26 cellular contexts compared by ENCODE assay signal in genomic region chr6:109902870-109903269, GRCh38.
"Had no signal": no experiment of that assay in that cellular context is flagged by ENCODE, and none has a peak within 500 bp of the region (broad histone marks: within the 10 kb centered on the region; RNA-seq: fewer than 3 reads in every experiment).

No MANE protein-coding gene starts in this region.

- H3K36me3 ChIP-seq: stomach, suprapubic skin, thoracic aorta, thyroid gland, tibial artery, tibial nerve, transverse colon, upper lobe of left lung, upper lobe of right lung, uterus, vagina had no signal

- ATAC-seq: stimulated activated effector memory CD8-positive, alpha-beta T cell treated with anti-CD3 and anti-CD28 coated beads, Interleukin-12 subunit alpha, Interleukin-12 subunit beta, amount 100 ng/mL, for 72 hours; stimulated activated memory B cell treated with anti-CD40 and anti-IgM and Interleukin-4, amounts not matched to agents 10 μg/mL and 1 μg/mL and 100 μg/mL, for 72 hours; stimulated activated naive B cell treated with anti-CD40 and anti-IgM and Interleukin-4, amounts not matched to agents 10 μg/mL and 1 μg/mL and 100 μg/mL, for 72 hours; stimulated activated naive CD8-positive, alpha-beta T cell treated with anti-CD3 and anti-CD28 coated beads, Interleukin-15, amount 100 ng/mL, for 72 hours; stimulated activated naive CD8-positive, alpha-beta T cell treated with anti-CD3 and anti-CD28 coated beads, Interleukin-15, Interleukin-2, amounts not matched to agents 100 U/mL and 50 U/mL, for 24 hours; upper lobe of right lung had no signal

- FAIRE-seq: urothelium cell line had no signal

- H3K27ac ChIP-seq: stomach, suprapubic skin, testis, thoracic aorta, thyroid gland, tibial artery, tibial nerve, transverse colon, upper lobe of left lung, upper lobe of right lung, uterus, vagina had no signal

- H3K4me3 ChIP-seq: stomach, suprapubic skin, testis, thoracic aorta, thyroid gland, tibial artery, tibial nerve, transverse colon, upper lobe of left lung, upper lobe of right lung, uterus, vagina had no signal

- DNase-seq: stimulated activated CD4-positive, alpha-beta T cell treated with anti-CD3 and anti-CD28 coated beads, Interleukin-2, amount 100 ng/mL, for 48 hours; stimulated activated CD4-positive, alpha-beta T cell treated with anti-CD3 and anti-CD28 coated beads, Interleukin-4, amount 100 ng/mL, for 1 hour; stimulated activated CD4-positive, alpha-beta T cell treated with anti-CD3 and anti-CD28 coated beads, Interleukin-4, amount 100 ng/mL, for 24 hours; stimulated activated CD4-positive, alpha-beta T cell treated with anti-CD3 and anti-CD28 coated beads, Interleukin-4, amount 100 ng/mL, for 4 hours; stimulated activated CD8-positive, alpha-beta memory T cell treated with anti-CD3 and anti-CD28 coated beads, Interleukin-4, amount 100 ng/mL, for 48 hours; stimulated activated naive B cell treated with anti-CD40 and anti-IgM and Interleukin-4, amounts not matched to agents 10 μg/mL and 1 μg/mL and 100 μg/mL, for 72 hours; stimulated activated naive CD4-positive, alpha-beta T cell; stimulated activated naive CD4-positive, alpha-beta T cell treated with Interleukin-2 at 50 U/mL for 16 hours; stimulated activated naive CD8-positive, alpha-beta T cell treated with anti-CD3 and anti-CD28 coated beads, Interleukin-15, amount 100 ng/mL, for 72 hours; stimulated activated naive CD8-positive, alpha-beta T cell treated with anti-CD3 and anti-CD28 coated beads, Interleukin-15, Interleukin-2, amounts not matched to agents 100 U/mL and 50 U/mL, for 24 hours; stomach; testis; thyroid gland; tibial artery; transverse colon; trophoblast cell; upper lobe of left lung; upper lobe of right lung; uterus had no signal

- H3K4me1 ChIP-seq: stomach, suprapubic skin, testis, thyroid gland, tibial artery, tibial nerve, transverse colon, upper lobe of left lung, upper lobe of right lung, uterus had no signal

- H3K9me3 ChIP-seq: stomach, suprapubic skin, testis, thoracic aorta, thyroid gland, tibial artery, tibial nerve, transverse colon, upper lobe of left lung, upper lobe of right lung, uterus, vagina had no signal

- H3K27me3 ChIP-seq: stomach, suprapubic skin, testis, thyroid gland, tibial artery, tibial nerve, transverse colon, upper lobe of left lung, upper lobe of right lung, uterus, vagina had no signal
